ENCODE assay signal across 9 cellular contexts in the genomic region with DNA sequence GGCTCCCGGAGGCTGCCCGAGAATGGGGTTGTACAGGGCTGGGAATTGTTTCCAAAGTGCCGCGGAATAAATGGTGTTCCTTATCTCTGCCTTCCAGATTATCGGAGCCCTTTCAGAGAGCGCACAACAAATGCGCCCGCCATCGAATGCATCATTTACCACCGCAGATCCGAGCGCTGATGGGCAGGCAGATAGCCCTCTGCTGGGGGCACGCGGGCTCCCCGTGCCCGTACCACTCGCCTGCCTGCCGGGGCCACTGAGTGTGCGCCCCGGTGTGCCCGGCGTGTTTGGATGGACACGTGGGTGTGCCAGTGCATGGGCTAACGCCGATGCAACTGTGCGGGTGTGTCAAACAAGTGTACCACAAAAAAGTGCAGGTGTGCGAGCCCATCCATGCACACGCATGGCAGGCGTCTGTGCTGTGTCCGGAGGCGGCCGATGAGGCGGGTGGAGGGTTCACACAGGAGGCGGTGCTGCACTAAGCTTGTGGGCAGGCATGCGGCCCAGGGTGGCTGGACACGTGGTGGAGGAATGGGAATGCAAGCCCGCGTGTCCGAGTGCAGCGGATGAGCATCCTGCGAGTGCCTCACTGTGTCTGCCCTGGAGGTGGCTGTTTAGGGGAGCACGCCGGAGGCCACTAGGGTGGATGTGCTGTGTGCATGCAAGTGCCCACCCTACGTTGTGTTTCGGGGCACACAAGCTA. TPM values are rescaled to one million over a fixed set of nuclear protein-coding genes. Genes with fewer than 3 reads are reported as not detected.
A peak's percentile ranks its signal among the peaks of the same experiment; 100 is the strongest.
DNase-seq lines count a peak whose midpoint lies in the region; ATAC-seq, FAIRE-seq and TF ChIP-seq lines count a peak whose summit lies in the region.
"Had no signal": no experiment of that assay in that cellular context is flagged by ENCODE, and none has a peak within 500 bp of the region (broad histone marks: within the 10 kb centered on the region; RNA-seq: fewer than 3 reads in every experiment).

No MANE protein-coding gene starts in this region.

- H3K36me3 ChIP-seq in bronchial epithelial cell (ENCODE audit: control insufficient read depth, insufficient read depth, low read length), result no peaks in the 10 kb centered on the region

- no peaks in the 10 kb centered on the region; the same call in 1 of the 2 replicates for H3K9me3 ChIP-seq in AG04450 (ENCODE audit: control insufficient read depth, insufficient read depth, low read length)

- no peak for DNase-seq in AG04450 (ENCODE audit: low read depth, low spot score)
- DNase-seq in bronchial epithelial cell (ENCODE audit: low read depth), result no peak
- DNase-seq in naive B cell, result no peak
- DNase-seq in posterior vena cava (ENCODE audit: low spot score), result no peak
- DNase-seq in NK-92 treated with Interleukin-12 subunit alpha and Interleukin-12 subunit beta, amount 100 ng/mL, for 24 hours (lab: John Stamatoyannopoulos, UW), result no peak

- H3K27me3 ChIP-seq in AG04450 (ENCODE audit: control insufficient read depth, insufficient read depth, low read length), result peaks cover 8% of the 10 kb centered on the region
- H3K27me3 ChIP-seq in bronchial epithelial cell (ENCODE audit: control insufficient read depth, insufficient read depth, low read length), result peaks cover 39% of the 10 kb centered on the region

- peak overlapping the region; percentile 52 to 89 (median 76) for H3K4me3 Mint-ChIP-seq in IgD-negative memory B cell
- H3K4me3 Mint-ChIP-seq in naive B cell, result peak overlapping the region; percentile 67 to 86 (median 75)

- TF ChIP-seq CTCF in AG04450 (IDR thresholded peaks at IDR 0.05; ENCODE audit: low read depth, low read length) (no peak), bronchial epithelial cell (IDR thresholded peaks at IDR 0.05; ENCODE audit: insufficient read depth, low read length, severe bottlenecking) (no peak)

- CTCF ChIA-PET in AG04450 (lab: Charles Lee), result interaction anchor here (0.7 to 3.9 kb wide), 17 partner anchors 7 to 401 kb away, joined by 3 to 47 read pairs (median 5); no protein-coding TSS in a partner anchor

- peaks cover 59% of the 10 kb centered on the region for H3K27me3 Mint-ChIP-seq in IgD-negative memory B cell
- peaks cover 46 to 85% (median 79%) of the 10 kb centered on the region in 3 donors for H3K27me3 Mint-ChIP-seq in naive B cell

- POLR2A ChIA-PET in AG04450 (lab: Yijun Ruan, JAX), result no interaction called here

- no peak for FAIRE-seq in bronchial epithelial cell (lab: Jason Lieb, UNC)

- H3K4me1 Mint-ChIP-seq in IgD-negative memory B cell, result peaks cover 4 to 10% (median 7%) of the 10 kb centered on the region in 3 donors
- peaks cover 10 to 17% (median 12%) of the 10 kb centered on the region in 3 donors for H3K4me1 Mint-ChIP-seq in naive B cell

- H3K4me3 ChIP-seq in AG04450 (ENCODE audit: low read depth, low read length) (peak overlapping the region; percentile 64), bronchial epithelial cell (ENCODE audit: low read depth, low read length) (peak overlapping the region; percentile 26)

- H3K9me3 Mint-ChIP-seq in IgD-negative memory B cell, result peaks cover 0 to 6% (median 0%) of the 10 kb centered on the region in 3 donors
- H3K9me3 Mint-ChIP-seq in naive B cell, result peaks cover 0 to 3% (median 0%) of the 10 kb centered on the region in 7 donors

- H3K27ac Mint-ChIP-seq in IgD-negative memory B cell (peak overlapping the region in 1 of 3 donors; percentile 63), naive B cell (no peak overlapping the region)

- H3K36me3 Mint-ChIP-seq in IgD-negative memory B cell (peaks cover 4% of the 10 kb centered on the region), naive B cell (peaks cover 4 to 8% of the 10 kb centered on the region in 2 donors)

- ATAC-seq in naive B cell (ENCODE audit: low read depth in 2 of 2) (no peak), HG03280 (IDR thresholded peaks at IDR 0.05; ENCODE audit: unreplicated experiment) (no peak), HG02840 (IDR thresholded peaks at IDR 0.05; ENCODE audit: low FRiP score, unreplicated experiment) (no peak)

- intact Hi-C loops in posterior vena cava (cut with DNase I), result loop anchor here (5.0 to 10.0 kb wide), 2 partner anchors 69 to 402 kb away; no protein-coding TSS in a partner anchor

- no peak overlapping the region for H3K27ac ChIP-seq in AG04450 (ENCODE audit: low read depth, low read length)

RNA-seq across cellular contexts. Expression of a gene that starts 3.8 kb away (rescaled TPM):
- 4.8 and 6.1 TPM in 2 replicates for polyA plus RNA-seq in AG04450 (2011; rRNA removed)
- polyA minus RNA-seq in AG04450 (2011; rRNA and poly(A)+ RNA removed), result 4.2 and 4.9 TPM in 2 replicates
- 0.11 TPM for polyA plus RNA-seq in IgD-negative memory B cell
- total RNA-seq in bronchial epithelial cell, result under 0.01 TPM in 1 of 2 replicates, not detected in the other
- under 1 TPM in 3 of 6 donors, not detected in 3; 0.21 to 0.49 (median 0.28) TPM for polyA plus RNA-seq in naive B cell (ENCODE audit: low read depth in 6 of 6)
- total RNA-seq in posterior vena cava, result 10 to 100 TPM; 11.6 to 11.9 TPM

RNA-seq across cellular contexts. Expression of a gene that starts 30.1 kb away (rescaled TPM):
- not detected in 2 replicates for polyA plus RNA-seq in AG04450 (2011; rRNA removed)
- polyA minus RNA-seq in AG04450 (2011; rRNA and poly(A)+ RNA removed), result not detected in 2 replicates
- polyA plus RNA-seq in IgD-negative memory B cell, result not detected
- not detected in 2 replicates for total RNA-seq in bronchial epithelial cell
- polyA plus RNA-seq in naive B cell (ENCODE audit: low read depth in 6 of 6), result not detected
- total RNA-seq in posterior vena cava, result not detected
- total RNA-seq: NCI-H460 had no signal
